ENCODE assay signal across 1 cellular context in the genomic region with DNA sequence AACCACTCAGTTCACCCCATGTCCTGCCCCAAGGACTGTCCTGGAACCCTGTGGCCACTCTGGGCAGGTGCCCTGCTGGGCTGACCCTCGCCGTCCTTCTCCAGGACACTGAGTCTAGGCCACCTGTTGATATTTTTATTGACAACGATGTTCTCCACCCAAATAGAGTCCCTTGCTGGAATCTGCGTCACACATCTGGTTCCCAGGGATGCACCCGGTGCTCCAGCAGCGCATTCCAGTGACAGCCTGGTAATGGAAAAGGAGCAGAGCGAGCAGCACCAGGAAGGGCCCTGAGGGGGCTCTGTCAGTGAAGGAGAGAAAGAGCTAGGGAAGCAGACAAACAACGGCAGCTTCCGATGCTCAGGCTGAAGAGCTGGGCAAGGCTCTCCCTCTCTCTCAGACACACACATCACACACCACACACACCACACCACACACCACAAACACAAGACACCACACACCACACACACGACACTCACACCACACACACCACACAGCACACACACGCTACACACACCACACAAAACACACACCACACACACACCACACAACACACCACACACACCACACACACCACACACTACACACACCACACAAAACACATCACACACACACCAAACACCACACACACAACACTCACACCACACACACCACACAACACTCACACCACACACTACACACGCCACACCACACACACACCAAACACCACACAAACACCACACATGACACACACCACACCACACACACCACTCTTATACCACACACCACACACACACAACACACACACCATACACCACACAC.
TF ChIP-seq lines count a peak whose summit lies in the region.

No MANE protein-coding gene starts in this region.

TF ChIP-seq in GM12878, 131 proteins besides CTCF, POLR2A, EP300 and RAD21 (continued from another document):
- TF ChIP-seq, protein P1, sequence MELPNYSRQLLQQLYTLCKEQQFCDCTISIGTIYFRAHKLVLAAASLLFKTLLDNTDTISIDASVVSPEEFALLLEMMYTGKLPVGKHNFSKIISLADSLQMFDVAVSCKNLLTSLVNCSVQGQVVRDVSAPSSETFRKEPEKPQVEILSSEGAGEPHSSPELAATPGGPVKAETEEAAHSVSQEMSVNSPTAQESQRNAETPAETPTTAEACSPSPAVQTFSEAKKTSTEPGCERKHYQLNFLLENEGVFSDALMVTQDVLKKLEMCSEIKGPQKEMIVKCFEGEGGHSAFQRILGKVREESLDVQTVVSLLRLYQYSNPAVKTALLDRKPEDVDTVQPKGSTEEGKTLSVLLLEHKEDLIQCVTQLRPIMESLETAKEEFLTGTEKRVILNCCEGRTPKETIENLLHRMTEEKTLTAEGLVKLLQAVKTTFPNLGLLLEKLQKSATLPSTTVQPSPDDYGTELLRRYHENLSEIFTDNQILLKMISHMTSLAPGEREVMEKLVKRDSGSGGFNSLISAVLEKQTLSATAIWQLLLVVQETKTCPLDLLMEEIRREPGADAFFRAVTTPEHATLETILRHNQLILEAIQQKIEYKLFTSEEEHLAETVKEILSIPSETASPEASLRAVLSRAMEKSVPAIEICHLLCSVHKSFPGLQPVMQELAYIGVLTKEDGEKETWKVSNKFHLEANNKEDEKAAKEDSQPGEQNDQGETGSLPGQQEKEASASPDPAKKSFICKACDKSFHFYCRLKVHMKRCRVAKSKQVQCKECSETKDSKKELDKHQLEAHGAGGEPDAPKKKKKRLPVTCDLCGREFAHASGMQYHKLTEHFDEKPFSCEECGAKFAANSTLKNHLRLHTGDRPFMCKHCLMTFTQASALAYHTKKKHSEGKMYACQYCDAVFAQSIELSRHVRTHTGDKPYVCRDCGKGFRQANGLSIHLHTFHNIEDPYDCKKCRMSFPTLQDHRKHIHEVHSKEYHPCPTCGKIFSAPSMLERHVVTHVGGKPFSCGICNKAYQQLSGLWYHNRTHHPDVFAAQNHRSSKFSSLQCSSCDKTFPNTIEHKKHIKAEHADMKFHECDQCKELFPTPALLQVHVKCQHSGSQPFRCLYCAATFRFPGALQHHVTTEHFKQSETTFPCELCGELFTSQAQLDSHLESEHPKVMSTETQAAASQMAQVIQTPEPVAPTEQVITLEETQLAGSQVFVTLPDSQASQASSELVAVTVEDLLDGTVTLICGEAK (IDR thresholded peaks at IDR 0.05; ENCODE audit: borderline replicate concordance), result no peak
TF ChIP-seq in GM12878: peak in this region for 1.
